In genomic region chr14:52792097-52792415, GRCh38 we compare ENCODE assay signal across 7 cellular contexts. TPM values are rescaled to one million over a fixed set of nuclear protein-coding genes. Genes with fewer than 3 reads are reported as not detected.
A peak's percentile ranks its signal among the peaks of the same experiment; 100 is the strongest.
DNase-seq lines count a peak whose midpoint lies in the region; ATAC-seq and TF ChIP-seq lines count a peak whose summit lies in the region.

No MANE protein-coding gene starts in this region.

- peak overlapping the region; percentile 54 for H3K4me3 ChIP-seq in IMR-90 (ENCODE audit: insufficient read depth, low read depth, low read length)
- peak overlapping the region; percentile 52 for H3K4me3 ChIP-seq in iPS-18a (ENCODE audit: low read length)

- peak overlapping the region; percentile 99 for H3K27ac ChIP-seq in IMR-90 (ENCODE audit: insufficient read depth, low read length)
- no peak overlapping the region for H3K27ac ChIP-seq in iPS-18a (ENCODE audit: low read length)

- H3K27ac Mint-ChIP-seq in activated naive CD8-positive, alpha-beta T cell = peak overlapping the region; percentile 72
- H3K27ac Mint-ChIP-seq in stimulated activated naive CD8-positive, alpha-beta T cell treated with anti-CD3 and anti-CD28 coated beads, Interleukin-15, amount 100 ng/mL, for 72 hours = peak overlapping the region in 1 of 2 donors; percentile 44

- TSS peak; percentile 84 for BruUV-seq in IMR-90 (replicated peaks; lab: Mats Ljungman, UMichigan)

- DNase-seq in IMR-90 (no peak), DMS79 treated with DMSO at 0.1 percent for 48 hours (lab: John Stamatoyannopoulos, UW) (no peak), activated gamma-delta T cell (lab: John Stamatoyannopoulos, UW) (no peak)
- no peak for DNase-seq in stimulated activated naive CD8-positive, alpha-beta T cell treated with anti-CD3 and anti-CD28 coated beads, Interleukin-15, amount 100 ng/mL, for 72 hours

- H4K5ac ChIP-seq in IMR-90 (ENCODE audit: low read depth, low read length) = peak overlapping the region; percentile 95

- H2BK20ac ChIP-seq in IMR-90 (ENCODE audit: low read depth, low read length) = peak overlapping the region; percentile 90

- H2AFZ ChIP-seq in IMR-90 (replicated peaks; ENCODE audit: low read length, poor library complexity) = peak overlapping the region; percentile 99

- H3K9me3 ChIP-seq in IMR-90 (ENCODE audit: control insufficient read depth, insufficient read depth, low read length) (no peaks in the 10 kb centered on the region), iPS-18a (ENCODE audit: control insufficient read depth, low read depth, low read length) (no peaks in the 10 kb centered on the region)

- dilution Hi-C loops in IMR-90 (cut with HindIII; ENCODE audit: low sequenced_read_pairs, unreplicated experiment) = no loop called here

- no peak for TF ChIP-seq RAD21 in IMR-90 (IDR thresholded peaks at IDR 0.05; ENCODE audit: low read length)

- peaks cover 14 to 41% of the 10 kb centered on the region in 2 experiments; a peak in 3 of 4 replicates for H3K79me1 ChIP-seq in IMR-90 (ENCODE audit: low read depth in 1 of 2, low read length in 2 of 2)

- no peak for TF ChIP-seq POLR2A in IMR-90 (IDR thresholded peaks at IDR 0.05; ENCODE audit: low read depth, low read length)

- peak overlapping the region; percentile 97 for H4K91ac ChIP-seq in IMR-90 (ENCODE audit: insufficient read depth, low read depth, low read length)

- POLR2A ChIA-PET in IMR-90 (lab: Charles Lee; ENCODE audit: unreplicated experiment) = interaction anchor here (0.6 kb wide), 1 partner anchor 748 kb away, joined by 3 read pairs; no protein-coding TSS in a partner anchor

- peak overlapping the region; percentile 98 for H2BK120ac ChIP-seq in IMR-90 (ENCODE audit: low read depth, low read length)

- peak overlapping the region; percentile 90 for H3K56ac ChIP-seq in IMR-90 (ENCODE audit: extremely low read depth, insufficient read depth, low read length)

- ATAC-seq in IMR-90 (ENCODE audit: low read depth) (no peak), GM21447 (IDR thresholded peaks at IDR 0.05; ENCODE audit: unreplicated experiment) (no peak)
- no peak for ATAC-seq in stimulated activated naive CD8-positive, alpha-beta T cell treated with anti-CD3 and anti-CD28 coated beads, Interleukin-15, amount 100 ng/mL, for 72 hours

- H2AK5ac ChIP-seq in IMR-90 (ENCODE audit: low read depth, low read length) = peak overlapping the region; percentile 60

- peak overlapping the region; percentile 89 to 99 for H4K8ac ChIP-seq in IMR-90 (ENCODE audit: low read depth in 2 of 2, low read length in 2 of 2)

- peak overlapping the region; percentile 98 for H2BK15ac ChIP-seq in IMR-90 (ENCODE audit: low read depth, low read length)

- peak overlapping the region; percentile 98 for H3K4ac ChIP-seq in IMR-90 (ENCODE audit: low read depth, low read length)

- CTCF ChIA-PET in IMR-90 (lab: Yijun Ruan, JAX) = no interaction called here

- no peak for TF ChIP-seq CTCF in IMR-90 (conservative IDR thresholded peaks at IDR 0.05; ENCODE audit: low read depth, low read length)

- peak overlapping the region; percentile 86 for H3K4me3 Mint-ChIP-seq in activated naive CD8-positive, alpha-beta T cell
- H3K4me3 Mint-ChIP-seq in stimulated activated naive CD8-positive, alpha-beta T cell treated with anti-CD3 and anti-CD28 coated beads, Interleukin-15, amount 100 ng/mL, for 72 hours = peak overlapping the region; percentile 97

- peak overlapping the region; percentile 98 for H3K18ac ChIP-seq in IMR-90 (ENCODE audit: low read depth, low read length)

- no peaks in the 10 kb centered on the region; the same call in 1 of the 2 replicates for H3K4me1 ChIP-seq in IMR-90 (ENCODE audit: control insufficient read depth, insufficient read depth, low read length)
- peaks cover 12% of the 10 kb centered on the region for H3K4me1 ChIP-seq in iPS-18a (ENCODE audit: control insufficient read depth, low read depth, low read length)

- no CpG with 5 or more reads among the region's 7 CpGs for WGBS in IMR-90 (ENCODE audit: extremely low coverage in 2 of 2, insufficient read length in 1 of 2), 2 experiments

- no peaks in the 10 kb centered on the region for H3K27me3 ChIP-seq in IMR-90 (ENCODE audit: control insufficient read depth, insufficient read depth, low read length)
- no peaks in the 10 kb centered on the region for H3K27me3 ChIP-seq in iPS-18a (ENCODE audit: control insufficient read depth, insufficient read depth, low read length)

- H3K36me3 ChIP-seq in IMR-90 (ENCODE audit: control insufficient read depth, insufficient read depth, low read length) = no peaks in the 10 kb centered on the region
- no peaks in the 10 kb centered on the region for H3K36me3 ChIP-seq in iPS-18a (ENCODE audit: control insufficient read depth, low read depth, low read length)

- no peaks in the 10 kb centered on the region for H3K9me3 Mint-ChIP-seq in activated naive CD8-positive, alpha-beta T cell (ENCODE audit: low read depth)
- H3K9me3 Mint-ChIP-seq in stimulated activated naive CD8-positive, alpha-beta T cell treated with anti-CD3 and anti-CD28 coated beads, Interleukin-15, amount 100 ng/mL, for 72 hours = no peaks in the 10 kb centered on the region

- H4K20me1 ChIP-seq in IMR-90 (ENCODE audit: insufficient read depth, low read length) = peaks cover 8% of the 10 kb centered on the region

- no peaks in the 10 kb centered on the region for H3K36me3 Mint-ChIP-seq in activated naive CD8-positive, alpha-beta T cell

- H3K14ac ChIP-seq in IMR-90 (replicated peaks; ENCODE audit: low read depth, low read length) = peak overlapping the region; percentile 96

- peak overlapping the region; percentile 95 for H2AK9ac ChIP-seq in IMR-90 (replicated peaks; ENCODE audit: low read depth, low read length, poor library complexity)

- H3K4me1 Mint-ChIP-seq in activated naive CD8-positive, alpha-beta T cell (ENCODE audit: low read depth) = peaks cover 34% of the 10 kb centered on the region
- peaks cover 39% of the 10 kb centered on the region for H3K4me1 Mint-ChIP-seq in stimulated activated naive CD8-positive, alpha-beta T cell treated with anti-CD3 and anti-CD28 coated beads, Interleukin-15, amount 100 ng/mL, for 72 hours

- H3K9me1 ChIP-seq in IMR-90 (ENCODE audit: insufficient read depth, low read length) = peaks cover 6% of the 10 kb centered on the region; the same call in 1 of the 2 replicates

- peak overlapping the region; percentile 86 for H3K4me2 ChIP-seq in IMR-90 (ENCODE audit: low read depth, low read length)

- in situ Hi-C loops in IMR-90 (cut with MboI; ENCODE audit: low sequenced_read_pairs) = no loop called here

- peak overlapping the region; percentile 93 for H2BK5ac ChIP-seq in IMR-90 (ENCODE audit: low read depth, low read length, poor library complexity, severe bottlenecking)

- H3K9ac ChIP-seq in IMR-90 (ENCODE audit: low read depth, low read length) (peak overlapping the region; percentile 75), iPS-18a (ENCODE audit: low read length) (peak overlapping the region; percentile 27)

- intact Hi-C loops in IMR-90 (cut with micrococcal nuclease) = no loop called here

- peak overlapping the region; percentile 98 for H3K23ac ChIP-seq in IMR-90 (ENCODE audit: low read depth, low read length)

- H3K27me3 Mint-ChIP-seq in activated naive CD8-positive, alpha-beta T cell = no peaks in the 10 kb centered on the region
- no peaks in the 10 kb centered on the region for H3K27me3 Mint-ChIP-seq in stimulated activated naive CD8-positive, alpha-beta T cell treated with anti-CD3 and anti-CD28 coated beads, Interleukin-15, amount 100 ng/mL, for 72 hours

TF ChIP-seq in IMR-90, 13 proteins besides CTCF, POLR2A, EP300 and RAD21:
- 0 out of 2 replicates have a peak, but pooled peaks have one; percentile 12 for TF ChIP-seq CEBPB (IDR thresholded peaks at IDR 0.05; ENCODE audit: low read depth, low read length)
- TF ChIP-seq MXI1 (IDR thresholded peaks at IDR 0.05; ENCODE audit: borderline replicate concordance, low read depth, low read length) = no peak

RNA-seq across cellular contexts. Expression of gene GNPNAT1, which starts 0.6 kb away (rescaled TPM):
- 19.4 and 43.9 TPM in 2 replicates for total RNA-seq in IMR-90 (2012; rRNA removed)
- 22.6 and 30.5 TPM in 2 replicates for polyA plus RNA-seq in IMR-90 (2012; rRNA removed)
- 16.7 and 17.6 TPM in 2 replicates for polyA plus RNA-seq in IMR-90 (2012; cell fraction: cytosol; rRNA removed)
- polyA plus RNA-seq in IMR-90 (2012; cell fraction: nucleus; rRNA removed; ENCODE audit: low replicate concordance) = 5.9 and 10.6 TPM in 2 replicates
